1 cellular context compared by ENCODE assay signal in genomic region chr3:154111365-154111764, GRCh38.
TF ChIP-seq lines count a peak whose summit lies in the region.

No MANE protein-coding gene starts in this region.

TF ChIP-seq in H1, 55 proteins besides CTCF, POLR2A, EP300 and RAD21:
- no peak for TF ChIP-seq SIX5 (IDR thresholded peaks at IDR 0.05; ENCODE audit: low read depth, low read length)
- no peak for TF ChIP-seq POU5F1 (IDR thresholded peaks at IDR 0.05; ENCODE audit: low read depth, low read length)
- no peak for TF ChIP-seq FOSL1 (IDR thresholded peaks at IDR 0.05; ENCODE audit: insufficient read depth, low read depth, low read length)
- no peak for TF ChIP-seq CTBP2 (IDR thresholded peaks at IDR 0.05; ENCODE audit: borderline replicate concordance, insufficient read depth, insufficient read length, low read length)
- TF ChIP-seq POLR2AphosphoS5 (IDR thresholded peaks at IDR 0.05; ENCODE audit: low read depth, low read length), result no peak
- TF ChIP-seq RBBP5 (IDR thresholded peaks at IDR 0.05; ENCODE audit: borderline replicate concordance, low read depth, low read length), result no peak
- TF ChIP-seq HDAC2 (IDR thresholded peaks at IDR 0.05; ENCODE audit: borderline replicate concordance in 1 of 2, low read depth in 2 of 2, low read length in 2 of 2), result no peak
- TF ChIP-seq TAF1 (IDR thresholded peaks at IDR 0.05; ENCODE audit: low read depth, low read length), result no peak
- no peak for TF ChIP-seq CREB1 (IDR thresholded peaks at IDR 0.05)
- TF ChIP-seq PHF8 (conservative IDR thresholded peaks at IDR 0.05; ENCODE audit: low read depth, low read length), result no peak
- TF ChIP-seq RNF2 (IDR thresholded peaks at IDR 0.05; ENCODE audit: borderline replicate concordance, low read depth, low read length, missing control alignments, poor library complexity, severe bottlenecking), result no peak
- no peak for TF ChIP-seq TAF7 (optimal IDR thresholded peaks at IDR 0.05; ENCODE audit: borderline replicate concordance, low read depth, low read length)
- TF ChIP-seq BCL11A (IDR thresholded peaks at IDR 0.05; ENCODE audit: low read depth in 2 of 2, low read length in 2 of 2), result no peak
- no peak for TF ChIP-seq SAP30 (IDR thresholded peaks at IDR 0.05; ENCODE audit: insufficient read depth, insufficient replicate concordance, low read length)
- no peak for TF ChIP-seq TCF12 (IDR thresholded peaks at IDR 0.05; ENCODE audit: low read depth, low read length)
- TF ChIP-seq SIRT6 (IDR thresholded peaks at IDR 0.05; ENCODE audit: low read length), result no peak
- no peak for TF ChIP-seq TEAD4 (IDR thresholded peaks at IDR 0.05; ENCODE audit: low read depth, low read length)
- TF ChIP-seq, protein P1, sequence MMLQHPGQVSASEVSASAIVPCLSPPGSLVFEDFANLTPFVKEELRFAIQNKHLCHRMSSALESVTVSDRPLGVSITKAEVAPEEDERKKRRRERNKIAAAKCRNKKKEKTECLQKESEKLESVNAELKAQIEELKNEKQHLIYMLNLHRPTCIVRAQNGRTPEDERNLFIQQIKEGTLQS (IDR thresholded peaks at IDR 0.05; ENCODE audit: insufficient read depth, low read depth, low read length), result no peak
- no peak for TF ChIP-seq KDM1A (IDR thresholded peaks at IDR 0.05; ENCODE audit: borderline replicate concordance, low read length)
